Comparison of ENCODE assay signal across 11 cellular contexts in genomic region chr5:16673241-16673998, GRCh38. TPM values are rescaled to one million over a fixed set of nuclear protein-coding genes. Genes with fewer than 3 reads are reported as not detected.
A peak's percentile ranks its signal among the peaks of the same experiment; 100 is the strongest.
DNase-seq lines count a peak whose midpoint lies in the region; ATAC-seq and TF ChIP-seq lines count a peak whose summit lies in the region.
"Had no signal": no experiment of that assay in that cellular context is flagged by ENCODE, and none has a peak within 500 bp of the region (broad histone marks: within the 10 kb centered on the region; RNA-seq: fewer than 3 reads in every experiment).

No MANE protein-coding gene starts in this region.

- H3K9me3 ChIP-seq in T-helper 17 cell (ENCODE audit: control insufficient read depth, low read length, poor library complexity, severe bottlenecking) (no peaks in the 10 kb centered on the region), stomach (no peaks in the 10 kb centered on the region)
- H3K9me3 ChIP-seq: esophagus squamous epithelium, left ventricle myocardium inferior had no signal

- H3K27me3 Mint-ChIP-seq in activated CD4-positive, alpha-beta memory T cell treated with anti-CD3 and anti-CD28 coated beads for 36 hours: peaks cover 2% of the 10 kb centered on the region
- H3K27me3 Mint-ChIP-seq in activated CD4-positive, alpha-beta memory T cell treated with anti-CD3 and anti-CD28 coated beads, Interleukin-2, amount 10 ng/mL, durations not matched to agents 7 days and 5 days: no peaks in the 10 kb centered on the region
- no peaks in the 10 kb centered on the region for H3K27me3 Mint-ChIP-seq in T-helper 17 cell
- no peaks in the 10 kb centered on the region for H3K27me3 Mint-ChIP-seq in stimulated activated naive CD8-positive, alpha-beta T cell treated with anti-CD3 and anti-CD28 coated beads, Interleukin-15, Interleukin-2, amounts not matched to agents 100 ng/mL and 50 ng/mL, for 24 hours

- H3K4me3 Mint-ChIP-seq in activated CD4-positive, alpha-beta memory T cell treated with anti-CD3 and anti-CD28 coated beads for 36 hours: peak overlapping the region; percentile 30
- H3K4me3 Mint-ChIP-seq in activated CD4-positive, alpha-beta memory T cell treated with anti-CD3 and anti-CD28 coated beads, Interleukin-2, amount 10 ng/mL, durations not matched to agents 7 days and 5 days: no peak overlapping the region
- H3K4me3 Mint-ChIP-seq in T-helper 17 cell: peak overlapping the region; percentile 75
- H3K4me3 Mint-ChIP-seq in stimulated activated naive CD8-positive, alpha-beta T cell treated with anti-CD3 and anti-CD28 coated beads, Interleukin-15, Interleukin-2, amounts not matched to agents 100 ng/mL and 50 ng/mL, for 24 hours: peak overlapping the region; percentile 40

- H3K9me3 Mint-ChIP-seq in activated CD4-positive, alpha-beta memory T cell treated with anti-CD3 and anti-CD28 coated beads for 36 hours: no peaks in the 10 kb centered on the region
- no peaks in the 10 kb centered on the region for H3K9me3 Mint-ChIP-seq in activated CD4-positive, alpha-beta memory T cell treated with anti-CD3 and anti-CD28 coated beads, Interleukin-2, amount 10 ng/mL, durations not matched to agents 7 days and 5 days
- H3K9me3 Mint-ChIP-seq in stimulated activated naive CD8-positive, alpha-beta T cell treated with anti-CD3 and anti-CD28 coated beads, Interleukin-15, Interleukin-2, amounts not matched to agents 100 ng/mL and 50 ng/mL, for 24 hours: no peaks in the 10 kb centered on the region

- TF ChIP-seq CTCF in stomach (IDR thresholded peaks at IDR 0.05): no peak

- H3K27me3 ChIP-seq in stomach: no peaks in the 10 kb centered on the region
- H3K27me3 ChIP-seq: esophagus squamous epithelium had no signal

- H3K27ac ChIP-seq in stomach: no peak overlapping the region
- H3K27ac ChIP-seq: esophagus squamous epithelium, left ventricle myocardium inferior had no signal

- POLR2A ChIA-PET in activated CD4-positive, alpha-beta memory T cell treated with anti-CD3 and anti-CD28 coated beads for 36 hours (lab: Charles Lee): no interaction called here
- POLR2A ChIA-PET in activated CD4-positive, alpha-beta memory T cell treated with anti-CD3 and anti-CD28 coated beads, Interleukin-2, amount 10 ng/mL, durations not matched to agents 7 days and 5 days (lab: Charles Lee): interaction anchor here (0.8 kb wide), 1 partner anchor 57 kb away, joined by 3 read pairs; the partner anchor contains the start of gene RETREG1

- no peaks in the 10 kb centered on the region for H3K36me3 Mint-ChIP-seq in activated CD4-positive, alpha-beta memory T cell treated with anti-CD3 and anti-CD28 coated beads for 36 hours
- H3K36me3 Mint-ChIP-seq in activated CD4-positive, alpha-beta memory T cell treated with anti-CD3 and anti-CD28 coated beads, Interleukin-2, amount 10 ng/mL, durations not matched to agents 7 days and 5 days (ENCODE audit: low read depth): no peaks in the 10 kb centered on the region
- no peaks in the 10 kb centered on the region for H3K36me3 Mint-ChIP-seq in T-helper 17 cell (ENCODE audit: low read depth)
- H3K36me3 Mint-ChIP-seq in stimulated activated naive CD8-positive, alpha-beta T cell treated with anti-CD3 and anti-CD28 coated beads, Interleukin-15, Interleukin-2, amounts not matched to agents 100 ng/mL and 50 ng/mL, for 24 hours (ENCODE audit: low read depth): no peaks in the 10 kb centered on the region

- 72 to 77% (median 73%) methylated on average over 13 of the region's 13 CpGs for WGBS in stomach, 5 donors

- peaks cover 0 to 15% (median 10%) of the 10 kb centered on the region in 4 donors for H3K4me1 ChIP-seq in stomach

- no peak overlapping the region for H3K27ac Mint-ChIP-seq in activated CD4-positive, alpha-beta memory T cell treated with anti-CD3 and anti-CD28 coated beads for 36 hours
- no peak overlapping the region for H3K27ac Mint-ChIP-seq in activated CD4-positive, alpha-beta memory T cell treated with anti-CD3 and anti-CD28 coated beads, Interleukin-2, amount 10 ng/mL, durations not matched to agents 7 days and 5 days
- no peak overlapping the region for H3K27ac Mint-ChIP-seq in T-helper 17 cell
- H3K27ac Mint-ChIP-seq in stimulated activated naive CD8-positive, alpha-beta T cell treated with anti-CD3 and anti-CD28 coated beads, Interleukin-15, Interleukin-2, amounts not matched to agents 100 ng/mL and 50 ng/mL, for 24 hours: no peak overlapping the region

- peaks cover 74 to 99% (median 94%) of the 10 kb centered on the region in 4 donors for H3K36me3 ChIP-seq in stomach

- no peak for TF ChIP-seq POLR2A in stomach (IDR thresholded peaks at IDR 0.05)

- no peak overlapping the region for H3K4me3 ChIP-seq in stomach
- H3K4me3 ChIP-seq: esophagus squamous epithelium, left ventricle myocardium inferior had no signal

- CTCF ChIA-PET in activated CD4-positive, alpha-beta memory T cell treated with anti-CD3 and anti-CD28 coated beads for 36 hours (lab: Charles Lee): no interaction called here
- CTCF ChIA-PET in activated CD4-positive, alpha-beta memory T cell treated with anti-CD3 and anti-CD28 coated beads, Interleukin-2, amount 10 ng/mL, durations not matched to agents 7 days and 5 days (lab: Charles Lee): no interaction called here

- DNase-seq in activated CD4-positive, alpha-beta memory T cell treated with anti-CD3 and anti-CD28 coated beads for 36 hours: peak; percentile 41
- DNase-seq in activated CD4-positive, alpha-beta memory T cell treated with anti-CD3 and anti-CD28 coated beads, Interleukin-2, amount 10 ng/mL, durations not matched to agents 7 days and 5 days: no peak
- DNase-seq in T-helper 17 cell: no peak
- peak; percentile 3 for DNase-seq in effector CD8-positive, alpha-beta T cell (lab: John Stamatoyannopoulos, UW)
- no peak for DNase-seq in NCI-H774 (lab: John Stamatoyannopoulos, UW)
- no peak for DNase-seq in stomach
- no peak for DNase-seq in mucosa of gallbladder (ENCODE audit: low spot score)
- DNase-seq: esophagus squamous epithelium, left ventricle myocardium inferior, NCI-H187 treated with DMSO at 0.1 percent for 48 hours had no signal

- peaks cover 12% of the 10 kb centered on the region for H3K4me1 Mint-ChIP-seq in activated CD4-positive, alpha-beta memory T cell treated with anti-CD3 and anti-CD28 coated beads for 36 hours (ENCODE audit: low read depth)
- H3K4me1 Mint-ChIP-seq in activated CD4-positive, alpha-beta memory T cell treated with anti-CD3 and anti-CD28 coated beads, Interleukin-2, amount 10 ng/mL, durations not matched to agents 7 days and 5 days: peaks cover 4% of the 10 kb centered on the region
- H3K4me1 Mint-ChIP-seq in T-helper 17 cell: peaks cover 9% of the 10 kb centered on the region
- H3K4me1 Mint-ChIP-seq in stimulated activated naive CD8-positive, alpha-beta T cell treated with anti-CD3 and anti-CD28 coated beads, Interleukin-15, Interleukin-2, amounts not matched to agents 100 ng/mL and 50 ng/mL, for 24 hours (ENCODE audit: low read depth): peaks cover 10% of the 10 kb centered on the region

- intact Hi-C loops in activated CD4-positive, alpha-beta memory T cell treated with anti-CD3 and anti-CD28 coated beads for 36 hours (cut with micrococcal nuclease): loop anchor here (5.0 kb wide), 1 partner anchor 46 kb away; no protein-coding TSS in a partner anchor
- intact Hi-C loops in stomach (cut with DNase I; ENCODE audit: low total_unique reads): no loop called here

- no peak for TF ChIP-seq EP300 in stomach (IDR thresholded peaks at IDR 0.05)

- ATAC-seq in T-helper 17 cell: peak; percentile 72

RNA-seq across cellular contexts. Expression of gene RETREG1, which starts 56.6 kb away (rescaled TPM):
- 10 to 100 TPM in 1 of 2 experiments, 1 to 10 TPM in 1; 8.1 to 10.1 TPM for total RNA-seq in activated CD4-positive, alpha-beta memory T cell treated with anti-CD3 and anti-CD28 coated beads for 36 hours
- 10 to 100 TPM; 15.1 to 17.3 TPM for total RNA-seq in activated CD4-positive, alpha-beta memory T cell treated with anti-CD3 and anti-CD28 coated beads, Interleukin-2, amount 10 ng/mL, durations not matched to agents 7 days and 5 days
- total RNA-seq in T-helper 17 cell (10 to 100 TPM; 30.2 to 37.8 TPM), stomach (10 to 100 TPM in 4 of 5 donors, 1 to 10 TPM in 1; 8.7 to 71.2 (median 26.8) TPM), mucosa of gallbladder (63.7 TPM)
- polyA plus RNA-seq in stomach: 10 to 100 TPM in 2 of 3 donors, 1 to 10 TPM in 1; 7.1 to 58.8 (median 18.8) TPM

Comparison
In these comparisons a context has a peak if more than half of its experiments do, and no peak if none do; other contexts are left out.
1. DNase-seq: peak in activated CD4-positive, alpha-beta memory T cell treated with anti-CD3 and anti-CD28 coated beads for 36 hours (single experiment) and effector CD8-positive, alpha-beta T cell (single experiment); none in activated CD4-positive, alpha-beta memory T cell treated with anti-CD3 and anti-CD28 coated beads, Interleukin-2, amount 10 ng/mL, durations not matched to agents 7 days and 5 days (single experiment), T-helper 17 cell (0 of 3), NCI-H774 (single experiment), stomach (single experiment) and mucosa of gallbladder (single experiment).